ENCODE assay signal across 8 cellular contexts in the genomic region with DNA sequence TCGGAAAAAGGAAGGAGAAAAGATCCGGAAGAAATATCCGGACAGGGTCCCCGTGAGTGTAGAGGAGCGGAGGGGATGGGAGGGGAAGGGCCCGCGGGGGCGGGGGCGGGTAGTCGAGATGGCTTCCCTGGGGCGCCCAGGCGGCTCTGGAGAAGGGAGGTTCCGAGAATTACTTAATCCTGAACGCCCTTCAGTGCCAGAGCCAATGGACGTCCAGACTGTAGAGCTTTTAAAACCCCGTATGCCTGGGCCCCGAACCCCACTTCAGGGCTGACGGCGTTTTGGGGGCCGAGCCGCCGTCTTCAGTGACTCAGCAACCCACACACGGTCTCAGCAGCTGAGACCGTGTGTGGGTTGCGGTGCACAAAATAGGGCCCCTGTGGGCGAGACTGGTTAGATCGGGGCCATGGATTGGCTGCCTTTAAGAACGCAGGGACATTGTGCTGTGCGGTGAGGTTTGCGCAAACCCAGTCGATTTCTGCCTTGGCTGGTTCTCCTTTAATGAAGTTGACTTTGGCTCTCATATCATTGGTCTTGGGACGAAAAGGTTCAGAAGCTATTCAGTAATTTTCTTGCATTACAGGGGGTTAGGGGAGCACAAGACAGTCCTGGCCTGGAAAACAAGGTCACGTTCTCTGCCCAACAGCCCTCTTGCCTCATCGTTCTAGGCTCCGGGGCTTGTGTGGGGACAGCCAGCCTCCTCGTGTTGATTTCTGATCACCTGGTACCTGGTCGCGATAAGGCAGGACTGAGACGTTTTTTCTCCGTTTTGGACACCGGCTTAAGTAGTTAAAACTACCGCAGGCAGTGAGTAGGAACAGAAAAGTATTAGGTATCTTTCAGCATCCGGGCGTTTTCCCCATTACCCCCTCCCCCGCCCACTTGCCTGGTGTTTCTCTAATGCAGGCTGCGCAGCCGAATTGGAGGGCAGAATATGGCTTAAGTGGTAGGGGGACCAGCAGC. TPM values are rescaled to one million over a fixed set of nuclear protein-coding genes. Genes with fewer than 3 reads are reported as not detected.
DNase-seq lines count a peak whose midpoint lies in the region; ATAC-seq and TF ChIP-seq lines count a peak whose summit lies in the region.

No MANE protein-coding gene starts in this region.

- H3K4me2 ChIP-seq in mesenchymal stem cell (ENCODE audit: low read length, poor library complexity, severe bottlenecking): peak overlapping the region; percentile 70

- H3K9me3 ChIP-seq in mesenchymal stem cell (ENCODE audit: control insufficient read depth, low read length): no peaks in the 10 kb centered on the region

- H3K27ac ChIP-seq in mesenchymal stem cell (ENCODE audit: low read length, poor library complexity, severe bottlenecking): peak overlapping the region; percentile 98

- H3K14ac ChIP-seq in mesenchymal stem cell (ENCODE audit: low read length in 2 of 2): peak overlapping the region in 1 of 2 experiments; percentile 91

- H4K91ac ChIP-seq in mesenchymal stem cell (ENCODE audit: low read length): peak overlapping the region; percentile 75

- peak overlapping the region; percentile 83 for H2BK5ac ChIP-seq in mesenchymal stem cell (ENCODE audit: low read depth, low read length, poor library complexity, severe bottlenecking)

- H3K9ac ChIP-seq in mesenchymal stem cell (ENCODE audit: low read length): peak overlapping the region; percentile 100

- H3K23ac ChIP-seq in mesenchymal stem cell (ENCODE audit: low read length in 2 of 2): peak overlapping the region; percentile 15 to 65

- H3K9me3 Mint-ChIP-seq in effector memory CD8-positive, alpha-beta T cell: no peaks in the 10 kb centered on the region

- peaks cover 5% of the 10 kb centered on the region for H3K4me1 ChIP-seq in mesenchymal stem cell (ENCODE audit: control insufficient read depth, insufficient read depth, low read depth, low read length)

- H2AFZ ChIP-seq in mesenchymal stem cell (ENCODE audit: low read depth, low read length): peak overlapping the region; percentile 85

- H3K79me1 ChIP-seq in mesenchymal stem cell (replicated peaks; ENCODE audit: low read length, poor library complexity, severe bottlenecking): peaks cover 3% of the 10 kb centered on the region

- peak overlapping the region in 1 of 2 experiments; percentile 81 for H2BK12ac ChIP-seq in mesenchymal stem cell (ENCODE audit: low read length in 2 of 2)

- DNase-seq in GM13977 (ENCODE audit: low spot score) (peak; percentile 74), NCI-H82 (lab: John Stamatoyannopoulos, UW) (peak; percentile 79), mesenchymal stem cell (peak; percentile 92), 8988T (no peak)
- DNase-seq in activated CD8-positive, alpha-beta memory T cell treated with anti-CD3 and anti-CD28 coated beads for 4 hours (ENCODE audit: low read depth in 2 of 2): peak; percentile 64 to 81
- DNase-seq in effector memory CD8-positive, alpha-beta T cell: peak; percentile 83 to 86 (median 85)
- peak; percentile 39 to 68 (median 66) for DNase-seq in stimulated activated CD4-positive, alpha-beta T cell treated with anti-CD3 and anti-CD28 coated beads, TNF-alpha, amount 100 ng/mL, for 48 hours (ENCODE audit: low read depth in 3 of 3)

- H4K8ac ChIP-seq in mesenchymal stem cell (ENCODE audit: low read length): peak overlapping the region; percentile 73

- H3K18ac ChIP-seq in mesenchymal stem cell (ENCODE audit: low read depth in 1 of 2, low read length in 2 of 2): peak overlapping the region; percentile 92 to 95

- TF ChIP-seq CTCF in GM13977 (IDR thresholded peaks at IDR 0.05; ENCODE audit: extremely low read depth, insufficient read depth, missing control alignments): no peak

- peaks cover 69% of the 10 kb centered on the region for H3K36me3 Mint-ChIP-seq in effector memory CD8-positive, alpha-beta T cell (ENCODE audit: insufficient read depth)

- H3K4me3 Mint-ChIP-seq in effector memory CD8-positive, alpha-beta T cell: peak overlapping the region; percentile 92 to 95

- no peaks in the 10 kb centered on the region for H3K27me3 ChIP-seq in mesenchymal stem cell (ENCODE audit: control insufficient read depth in 1 of 2, insufficient read depth in 1 of 2, low read length in 2 of 2)

- in situ Hi-C loops in GM13977 (cut with MboI; ENCODE audit: low pct_unique_long_range_greater_than_20kb, low sequenced_read_pairs, unreplicated experiment): no loop called here

- WGBS in mesenchymal stem cell: under 1% methylated on average over 45 of the region's 47 CpGs

- peaks cover 23 to 33% of the 10 kb centered on the region in 2 donors for H3K4me1 Mint-ChIP-seq in effector memory CD8-positive, alpha-beta T cell (ENCODE audit: low read depth in 2 of 2)

- H3K4me3 ChIP-seq in mesenchymal stem cell (ENCODE audit: insufficient read depth in 1 of 2, low read depth in 1 of 2, low read length in 2 of 2): peak overlapping the region; percentile 96 to 97

- no peaks in the 10 kb centered on the region for H3K27me3 Mint-ChIP-seq in effector memory CD8-positive, alpha-beta T cell

- peak; percentile 46 for ATAC-seq in HG02840 (IDR thresholded peaks at IDR 0.05; ENCODE audit: low FRiP score, unreplicated experiment)
- peak; percentile 73 for ATAC-seq in effector memory CD8-positive, alpha-beta T cell (replicated peaks)

- H3K36me3 ChIP-seq in mesenchymal stem cell (ENCODE audit: control insufficient read depth in 1 of 2, insufficient read depth in 2 of 2, low read depth in 1 of 2, low read length in 2 of 2): peaks cover 2 to 6% of the 10 kb centered on the region in 2 experiments

- peak overlapping the region; percentile 57 to 97 for H3K4ac ChIP-seq in mesenchymal stem cell (ENCODE audit: low read depth in 1 of 2, low read length in 2 of 2)

- H2AK5ac ChIP-seq in mesenchymal stem cell (ENCODE audit: low read length, severe bottlenecking): peak overlapping the region; percentile 26

- H2BK15ac ChIP-seq in mesenchymal stem cell (ENCODE audit: low read depth, poor library complexity, severe bottlenecking): peak overlapping the region; percentile 98

- H2BK120ac ChIP-seq in mesenchymal stem cell (ENCODE audit: low read depth, low read length): peak overlapping the region; percentile 92

- peak overlapping the region; percentile 99 to 100 for H3K27ac Mint-ChIP-seq in effector memory CD8-positive, alpha-beta T cell

RNA-seq across cellular contexts. Expression of a gene that starts 0.8 kb away (rescaled TPM):
- polyA plus RNA-seq in mesenchymal stem cell (2013, experiment 1 of 2): 86.8 TPM
- polyA plus RNA-seq in mesenchymal stem cell (2013, experiment 2 of 2): 86.2 TPM

RNA-seq across cellular contexts. Expression of a gene that starts 34.6 kb away (rescaled TPM):
- 5.3 TPM for polyA plus RNA-seq in mesenchymal stem cell (2013, experiment 1 of 2)
- polyA plus RNA-seq in mesenchymal stem cell (2013, experiment 2 of 2): 6.4 TPM

RNA-seq across cellular contexts. Expression of a gene that starts 41.5 kb away (rescaled TPM):
- 39.3 TPM for polyA plus RNA-seq in mesenchymal stem cell (2013, experiment 1 of 2)
- 41.5 TPM for polyA plus RNA-seq in mesenchymal stem cell (2013, experiment 2 of 2)
